In the genomic region with DNA sequence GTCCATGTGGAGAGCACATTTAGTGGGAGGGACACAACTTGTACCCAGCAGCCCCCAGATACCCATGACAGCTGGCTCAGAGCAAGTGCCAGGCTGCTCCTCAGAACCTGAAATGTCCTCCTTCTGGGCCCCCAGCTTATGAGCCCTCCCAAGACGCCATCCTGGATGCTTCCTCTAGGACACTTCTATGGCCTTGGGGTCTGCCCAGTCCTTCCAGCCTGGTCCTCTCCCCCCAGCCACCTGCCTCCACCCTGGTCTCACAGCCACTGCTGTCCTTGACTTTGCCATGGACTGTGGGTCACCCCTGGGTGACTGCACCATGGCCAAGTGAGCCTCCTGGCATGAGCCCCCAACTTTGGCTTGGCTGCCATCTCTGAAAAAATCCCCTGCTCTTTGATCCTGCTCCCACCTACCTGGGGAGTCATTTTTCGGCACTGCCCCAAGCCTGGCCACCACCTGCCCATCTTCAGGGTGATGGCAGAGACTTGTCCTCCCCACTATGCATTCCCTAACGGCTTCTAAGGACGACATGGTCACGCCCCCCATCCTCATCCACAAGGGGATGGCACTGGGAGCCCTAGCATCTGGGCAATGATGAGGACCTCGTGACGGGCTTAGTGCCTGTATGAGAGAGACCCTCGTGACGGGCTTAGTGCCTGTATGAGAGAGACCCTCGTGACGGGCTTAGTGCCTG, we compare ENCODE assay signal across 8 cellular contexts.
"Had no signal": no experiment of that assay in that cellular context is flagged by ENCODE, and none has a peak within 500 bp of the region (broad histone marks: within the 10 kb centered on the region; RNA-seq: fewer than 3 reads in every experiment).

No MANE protein-coding gene starts in this region.

- ATAC-seq: activated CD4-positive, alpha-beta T cell treated with anti-CD3 and anti-CD28 coated beads for 36 hours; foreskin keratinocyte had no signal

- H3K4me3 ChIP-seq: tibial artery had no signal

- H3K4me1 ChIP-seq: foreskin keratinocyte, tibial artery had no signal

- H3K27me3 ChIP-seq: foreskin keratinocyte had no signal

- H3K27me3 Mint-ChIP-seq: activated CD4-positive, alpha-beta T cell treated with anti-CD3 and anti-CD28 coated beads for 36 hours; activated naive CD8-positive, alpha-beta T cell had no signal

- DNase-seq: activated CD4-positive, alpha-beta T cell treated with anti-CD3 and anti-CD28 coated beads for 36 hours; activated gamma-delta T cell; anterior cingulate cortex; foreskin keratinocyte; nephron progenitor cell; T-helper 9 cell had no signal

- H3K36me3 ChIP-seq: tibial artery had no signal

- H3K9me3 ChIP-seq: tibial artery had no signal

- H3K27ac Mint-ChIP-seq: activated CD4-positive, alpha-beta T cell treated with anti-CD3 and anti-CD28 coated beads for 36 hours; activated naive CD8-positive, alpha-beta T cell; nephron progenitor cell had no signal

- H3K4me3 Mint-ChIP-seq: activated CD4-positive, alpha-beta T cell treated with anti-CD3 and anti-CD28 coated beads for 36 hours; activated naive CD8-positive, alpha-beta T cell; nephron progenitor cell had no signal

- H3K27ac ChIP-seq: foreskin keratinocyte, tibial artery had no signal

- H3K4me1 Mint-ChIP-seq: nephron progenitor cell had no signal

- H3K36me3 Mint-ChIP-seq: activated naive CD8-positive, alpha-beta T cell had no signal
